ENCODE assay signal across 18 cellular contexts in genomic region chr7:152869041-152869676, GRCh38.
"Had no signal": no experiment of that assay in that cellular context is flagged by ENCODE, and none has a peak within 500 bp of the region (broad histone marks: within the 10 kb centered on the region; RNA-seq: fewer than 3 reads in every experiment).

No MANE protein-coding gene starts in this region.

- H3K27me3 ChIP-seq: adrenal gland, ascending aorta, dorsolateral prefrontal cortex, sigmoid colon, SJSA1, upper lobe of left lung had no signal

- H3K4me3 ChIP-seq: adrenal gland, ascending aorta, dorsolateral prefrontal cortex, mucosa of descending colon, sigmoid colon, SJSA1, thoracic aorta, upper lobe of left lung had no signal

- ATAC-seq: activated T-cell treated with anti-CD3 and anti-CD28 coated beads, Interleukin-2, amount 50 U/mL, for 72 hours; left ventricle myocardium superior; mucosa of descending colon had no signal

- H3K27ac ChIP-seq: adrenal gland, ascending aorta, dorsolateral prefrontal cortex, epithelial cell of prostate, sigmoid colon, SJSA1, thoracic aorta, upper lobe of left lung, WERI-Rb-1 had no signal

- H3K9me3 ChIP-seq: adrenal gland, ascending aorta, mucosa of descending colon, sigmoid colon, SJSA1, thoracic aorta, upper lobe of left lung had no signal

- H3K4me1 ChIP-seq: adrenal gland, ascending aorta, sigmoid colon, upper lobe of left lung had no signal

- DNase-seq: activated CD4-positive, alpha-beta T cell treated with anti-CD3 and anti-CD28 coated beads for 1 hour; activated CD4-positive, alpha-beta T cell treated with anti-CD3 and anti-CD28 coated beads, Interleukin-2, amount 50 U/mL, for 1 hour; activated T-cell treated with anti-CD3 and anti-CD28 coated beads, Interleukin-2, amount 50 U/mL, for 72 hours; left ventricle myocardium superior; mucosa of descending colon; naive B cell; sigmoid colon; stimulated activated CD4-positive, alpha-beta T cell treated with anti-CD3 and anti-CD28 coated beads, Interleukin-4, amount 100 ng/mL, for 1 hour; stimulated activated naive CD4-positive, alpha-beta T cell; T-helper 1 cell; WERI-Rb-1 had no signal

- H3K36me3 ChIP-seq: adrenal gland, ascending aorta, sigmoid colon, SJSA1, thoracic aorta, upper lobe of left lung, WERI-Rb-1 had no signal
